11 cellular contexts compared by ENCODE assay signal in the genomic region with DNA sequence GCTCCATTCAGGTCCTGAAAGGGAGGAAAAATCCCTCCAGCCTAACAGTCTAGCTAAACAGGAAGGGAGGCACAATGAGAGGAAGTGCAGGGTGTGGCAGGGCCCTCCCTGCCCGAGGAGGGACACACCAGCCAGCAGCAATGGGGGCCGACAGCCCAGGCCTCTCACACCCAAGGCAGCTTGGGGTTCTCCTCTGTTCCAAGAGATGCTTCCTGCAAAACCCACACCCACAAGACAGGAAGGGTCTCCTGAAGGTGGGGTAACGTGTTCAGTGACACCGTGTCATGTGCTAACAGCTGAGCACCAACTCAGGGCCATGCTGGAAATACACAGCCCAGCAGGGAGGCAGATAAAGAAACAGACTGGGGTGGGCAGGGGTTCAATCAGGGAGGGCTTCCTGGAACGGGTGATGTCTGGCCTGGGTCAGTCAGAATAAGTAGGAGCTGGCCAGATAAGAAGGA. TPM values are rescaled to one million over a fixed set of nuclear protein-coding genes. Genes with fewer than 3 reads are reported as not detected.
DNase-seq lines count a peak whose midpoint lies in the region; ATAC-seq and TF ChIP-seq lines count a peak whose summit lies in the region.
"Had no signal": no experiment of that assay in that cellular context is flagged by ENCODE, and none has a peak within 500 bp of the region (broad histone marks: within the 10 kb centered on the region; RNA-seq: fewer than 3 reads in every experiment).

No MANE protein-coding gene starts in this region.

- no peak for TF ChIP-seq POLR2A in breast epithelium (IDR thresholded peaks at IDR 0.05)
- TF ChIP-seq POLR2A in vagina (IDR thresholded peaks at IDR 0.05) = no peak

- no peak overlapping the region for H3K4me2 ChIP-seq in trophoblast cell (ENCODE audit: low read length)

- no peak overlapping the region for H2AK5ac ChIP-seq in trophoblast cell (ENCODE audit: low read length)

- H3K4me3 ChIP-seq in breast epithelium (no peak overlapping the region), mucosa of rectum (ENCODE audit: low read length in 2 of 2) (peak overlapping the region in 1 of 2 donors; percentile 27), vagina (no peak overlapping the region), trophoblast cell (ENCODE audit: low read depth, low read length) (no peak overlapping the region)

- no peaks in the 10 kb centered on the region for H3K27me3 ChIP-seq in breast epithelium
- no peaks in the 10 kb centered on the region for H3K27me3 ChIP-seq in mucosa of rectum (ENCODE audit: control insufficient read depth in 2 of 2, insufficient read depth in 2 of 2, low read length in 2 of 2)
- H3K27me3 ChIP-seq in vagina = no peaks in the 10 kb centered on the region
- no peaks in the 10 kb centered on the region for H3K27me3 ChIP-seq in trophoblast cell (ENCODE audit: insufficient read depth, low read length)

- H3K14ac ChIP-seq in trophoblast cell (ENCODE audit: low read length) = no peak overlapping the region

- no peak overlapping the region for H4K12ac ChIP-seq in trophoblast cell (ENCODE audit: low read depth, low read length)

- no TSS peak for BruUV-seq in MCF 10A (replicated peaks; lab: Mats Ljungman, UMichigan)

- H2BK120ac ChIP-seq in trophoblast cell (ENCODE audit: insufficient read depth, low read length, poor library complexity) = no peak overlapping the region

- H3K9me3 ChIP-seq in breast epithelium (no peaks in the 10 kb centered on the region), mucosa of rectum (ENCODE audit: control insufficient read depth in 2 of 2, low read length in 2 of 2) (no peaks in the 10 kb centered on the region), vagina (no peaks in the 10 kb centered on the region), trophoblast cell (ENCODE audit: insufficient read depth, low read depth, low read length) (peaks cover 2% of the 10 kb centered on the region)

- WGBS in trophoblast cell (ENCODE audit: extremely low coverage, insufficient coverage, insufficient read length) = no CpG with 5 or more reads among the region's 5 CpGs

- intact Hi-C loops in breast epithelium (cut with DNase I; ENCODE audit: low total_unique reads) = no loop called here
- intact Hi-C loops in MCF 10A (cut with micrococcal nuclease) = no loop called here
- intact Hi-C loops in vagina (cut with DNase I) = no loop called here

- no peaks in the 10 kb centered on the region for H3K27me3 Mint-ChIP-seq in MCF 10A (ENCODE audit: insufficient read depth, unreplicated experiment)

- no peak for ATAC-seq in HG02610 (IDR thresholded peaks at IDR 0.05; ENCODE audit: unreplicated experiment)

- DNase-seq in breast epithelium (ENCODE audit: low spot score in 2 of 2) (no peak), MCF 10A (ENCODE audit: unreplicated experiment) (no peak), dermis blood vessel endothelial cell (peak; percentile 87), vagina (ENCODE audit: extremely low spot score in 2 of 2) (no peak), trophoblast cell (no peak), 8988T (no peak)
- DNase-seq: DMS53, SHP77 had no signal

- H4K8ac ChIP-seq in trophoblast cell (ENCODE audit: low read depth, low read length) = no peak overlapping the region

- no peak overlapping the region for H3K4ac ChIP-seq in trophoblast cell (ENCODE audit: low read depth, low read length)

- H3K36me3 Mint-ChIP-seq in MCF 10A (ENCODE audit: insufficient read depth, unreplicated experiment) = peaks cover 5% of the 10 kb centered on the region

- no peak for TF ChIP-seq CTCF in breast epithelium (IDR thresholded peaks at IDR 0.05)
- no peak for TF ChIP-seq CTCF in MCF 10A (IDR thresholded peaks at IDR 0.05; ENCODE audit: unreplicated experiment)
- TF ChIP-seq CTCF in vagina (IDR thresholded peaks at IDR 0.05) = no peak

- no peak overlapping the region for H2BK5ac ChIP-seq in trophoblast cell (ENCODE audit: low read depth, low read length, poor library complexity)

- no peak overlapping the region for H3K4me3 Mint-ChIP-seq in MCF 10A (ENCODE audit: unreplicated experiment)

- no peak overlapping the region for H2AFZ ChIP-seq in trophoblast cell (ENCODE audit: insufficient read depth, low read length, poor library complexity)

- no peaks in the 10 kb centered on the region for H3K79me2 ChIP-seq in trophoblast cell (ENCODE audit: control insufficient read depth, insufficient read depth, low read length, poor library complexity)

- H3K27ac ChIP-seq in breast epithelium (peak overlapping the region; percentile 81 to 86), mucosa of rectum (ENCODE audit: low read depth in 2 of 2, low read length in 2 of 2) (peak overlapping the region; percentile 54 to 74), vagina (peak overlapping the region; percentile 74), trophoblast cell (ENCODE audit: low read depth, low read length) (no peak overlapping the region)
- H3K27ac ChIP-seq: epithelial cell of prostate had no signal

- no peak overlapping the region for H3K18ac ChIP-seq in trophoblast cell (ENCODE audit: low read length)

- H3K9me3 Mint-ChIP-seq in MCF 10A (ENCODE audit: unreplicated experiment) = no peaks in the 10 kb centered on the region

- H4K91ac ChIP-seq in trophoblast cell (ENCODE audit: low read depth, low read length) = no peak overlapping the region

- no peak overlapping the region for H3K27ac Mint-ChIP-seq in MCF 10A (ENCODE audit: low read depth, unreplicated experiment)

- H3K79me1 ChIP-seq in trophoblast cell (ENCODE audit: low read length) = no peaks in the 10 kb centered on the region

- POLR2A ChIA-PET in MCF 10A (lab: Yijun Ruan, JAX) = no interaction called here

- peaks cover 7% of the 10 kb centered on the region for H3K4me1 Mint-ChIP-seq in MCF 10A (ENCODE audit: insufficient read depth, unreplicated experiment)

- peak overlapping the region; percentile 14 to 15 for H3K9ac ChIP-seq in mucosa of rectum (ENCODE audit: low read depth in 1 of 2, low read length in 2 of 2)
- H3K9ac ChIP-seq in trophoblast cell (ENCODE audit: low read length) = no peak overlapping the region

- H3K4me1 ChIP-seq in breast epithelium (peaks cover 2 to 11% of the 10 kb centered on the region in 2 donors), mucosa of rectum (ENCODE audit: control insufficient read depth in 2 of 2, insufficient read depth in 2 of 2, low read length in 2 of 2) (peaks cover 14 to 20% of the 10 kb centered on the region in 2 donors), vagina (peaks cover 76% of the 10 kb centered on the region), trophoblast cell (ENCODE audit: control insufficient read depth in 1 of 2, insufficient read depth in 2 of 2, low read length in 2 of 2) (peaks cover 2 to 9% of the 10 kb centered on the region in 2 experiments)

- CTCF ChIA-PET in MCF 10A (lab: Yijun Ruan, JAX) = interaction anchor here (0.7 to 0.9 kb wide), 2 partner anchors 10 to 39 kb away, joined by 3 to 6 read pairs; no protein-coding TSS in a partner anchor

- H3K36me3 ChIP-seq in breast epithelium = no peaks in the 10 kb centered on the region
- peaks cover 7 to 11% of the 10 kb centered on the region in 2 donors for H3K36me3 ChIP-seq in mucosa of rectum (ENCODE audit: control insufficient read depth in 2 of 2, insufficient read depth in 2 of 2, low read length in 2 of 2)
- no peaks in the 10 kb centered on the region for H3K36me3 ChIP-seq in vagina
- H3K36me3 ChIP-seq in trophoblast cell (ENCODE audit: control insufficient read depth in 1 of 2, insufficient read depth in 2 of 2, low read length in 2 of 2) = no peaks in the 10 kb centered on the region

- H3K23ac ChIP-seq in trophoblast cell (ENCODE audit: low read length) = no peak overlapping the region

- no peak overlapping the region for H2BK12ac ChIP-seq in trophoblast cell (ENCODE audit: low read length)

RNA-seq across cellular contexts. Expression of gene ECE1, which starts 10.2 kb away (rescaled TPM):
- total RNA-seq in breast epithelium (100 to 1,000 TPM in 2 of 3 donors, 10 to 100 TPM in 1; 62.6 to 121 (median 112) TPM), MCF 10A (2022) (40.0 and 46.8 TPM in 2 replicates), dermis blood vessel endothelial cell (223 and 442 TPM in 2 replicates), vagina (93.8 TPM)
- polyA plus RNA-seq in trophoblast cell (2013) = 50.0 and 52.3 TPM in 2 replicates
